In genomic region chr21:32915099-32915498, GRCh38 we compare ENCODE assay signal across 23 cellular contexts.
DNase-seq lines count a peak whose midpoint lies in the region; ATAC-seq, FAIRE-seq and TF ChIP-seq lines count a peak whose summit lies in the region.
"Had no signal": no experiment of that assay in that cellular context is flagged by ENCODE, and none has a peak within 500 bp of the region (broad histone marks: within the 10 kb centered on the region; RNA-seq: fewer than 3 reads in every experiment).

No MANE protein-coding gene starts in this region.

- 4% methylated on average over 1 of the region's 1 CpG for WGBS in HepG2 (ENCODE audit: low lambda C conversion rate)
- 67% methylated on average over 1 of the region's 1 CpG for WGBS in right lobe of liver (ENCODE audit: insufficient coverage, low coverage, low lambda C conversion rate, missing lambda C conversion rate)
- 70 to 89% (median 79%) methylated on average over 1 of the region's 1 CpG for WGBS in heart left ventricle, 4 donors

- H3K36me3 Mint-ChIP-seq in activated naive CD8-positive, alpha-beta T cell treated with anti-CD3 and anti-CD28 coated beads, Interleukin-2, amount 10 ng/mL, durations not matched to agents 7 days and 5 days: no peaks in the 10 kb centered on the region
- no peaks in the 10 kb centered on the region for H3K36me3 Mint-ChIP-seq in naive thymus-derived CD4-positive, alpha-beta T cell

- H3K4me1 ChIP-seq in HepG2 (ENCODE audit: insufficient read depth, low read length) (peaks cover 7% of the 10 kb centered on the region; the same call in 1 of the 2 replicates), right lobe of liver (no peaks in the 10 kb centered on the region), DND-41 (ENCODE audit: insufficient read depth, low read length) (peaks cover 21% of the 10 kb centered on the region), heart left ventricle (peaks cover 0 to 12% (median 0%) of the 10 kb centered on the region in 12 donors)
- H3K4me1 ChIP-seq in naive thymus-derived CD4-positive, alpha-beta T cell (ENCODE audit: control insufficient read depth in 2 of 2, insufficient read depth in 2 of 2, low read length in 2 of 2): peaks cover 23 to 33% of the 10 kb centered on the region in 2 donors
- H3K4me1 ChIP-seq: Peyer's patch had no signal

- H3K4me3 Mint-ChIP-seq in activated naive CD8-positive, alpha-beta T cell treated with anti-CD3 and anti-CD28 coated beads, Interleukin-2, amount 10 ng/mL, durations not matched to agents 7 days and 5 days: peak overlapping the region; percentile 49
- H3K4me3 Mint-ChIP-seq in naive thymus-derived CD4-positive, alpha-beta T cell: peak overlapping the region in 8 of 10 donors; percentile 43 to 74 (median 54)

- CTCF ChIA-PET in HepG2 (lab: Yijun Ruan, JAX; ENCODE audit: low intra/inter-chr PET ratio, low total read pairs): no interaction called here
- CTCF ChIA-PET in naive thymus-derived CD4-positive, alpha-beta T cell (lab: Charles Lee): interaction anchor here (0.6 to 2.9 kb wide), 4 partner anchors 8 to 77 kb away, joined by 3 to 11 read pairs (median 3); no protein-coding TSS in a partner anchor

- no peak for DNase-seq in HepG2 (ENCODE audit: low spot score)
- no peak for DNase-seq in right lobe of liver
- DNase-seq in DND-41: no peak
- no peak for DNase-seq in activated naive CD8-positive, alpha-beta T cell treated with anti-CD3 and anti-CD28 coated beads, Interleukin-2, amount 10 ng/mL, durations not matched to agents 7 days and 5 days
- no peak for DNase-seq in naive thymus-derived CD4-positive, alpha-beta T cell
- DNase-seq in NCI-H524 treated with DMSO at 0.1 percent for 48 hours (lab: John Stamatoyannopoulos, UW): no peak
- DNase-seq in heart left ventricle: no peak
- DNase-seq: DMS53, EL, GF-D8, KG1, NCI-H1092 treated with DMSO at 0.1 percent for 48 hours, NCI-H146, NCI-H2029 treated with DMSO at 0.1 percent for 48 hours, NCI-H226, NCI-H510A treated with DMSO at 0.1 percent for 48 hours, NCI-H774, Peyer's patch had no signal

- POLR2A ChIA-PET in HepG2 (lab: Yijun Ruan, JAX): no interaction called here
- POLR2A ChIA-PET in activated naive CD8-positive, alpha-beta T cell treated with anti-CD3 and anti-CD28 coated beads, Interleukin-2, amount 10 ng/mL, durations not matched to agents 7 days and 5 days (lab: Charles Lee): interaction anchor here (0.6 to 0.7 kb wide), 2 partner anchors 40 to 324 kb away, joined by 3 read pairs; no protein-coding TSS in a partner anchor
- POLR2A ChIA-PET in naive thymus-derived CD4-positive, alpha-beta T cell (lab: Charles Lee): no interaction called here

- no peak overlapping the region for H2AFZ ChIP-seq in HepG2 (ENCODE audit: low read length)
- H2AFZ ChIP-seq in DND-41 (ENCODE audit: low read depth, low read length): no peak overlapping the region

- no peaks in the 10 kb centered on the region for H3K36me3 ChIP-seq in HepG2 (replicated peaks in 1 of 2; ENCODE audit: control insufficient read depth in 1 of 2, insufficient read depth in 2 of 2, low read length in 2 of 2)
- H3K36me3 ChIP-seq in right lobe of liver: no peaks in the 10 kb centered on the region
- H3K36me3 ChIP-seq in DND-41 (ENCODE audit: insufficient read depth, low read length): no peaks in the 10 kb centered on the region
- H3K36me3 ChIP-seq in naive thymus-derived CD4-positive, alpha-beta T cell (ENCODE audit: control insufficient read depth in 2 of 3, insufficient read depth in 3 of 3, low read length in 3 of 3): no peaks in the 10 kb centered on the region
- no peaks in the 10 kb centered on the region for H3K36me3 ChIP-seq in heart left ventricle
- H3K36me3 ChIP-seq: Peyer's patch had no signal

- no peak overlapping the region for H3K4me2 ChIP-seq in HepG2 (ENCODE audit: low read depth, low read length)
- peak overlapping the region; percentile 37; the same call in 1 of the 2 replicates for H3K4me2 ChIP-seq in DND-41 (ENCODE audit: insufficient read depth, low read length)

- no TSS peak for BruUV-seq in HepG2 (replicated peaks; lab: Mats Ljungman, UMichigan)

- H3K79me2 ChIP-seq in HepG2 (ENCODE audit: insufficient read depth, low read length): no peaks in the 10 kb centered on the region
- no peaks in the 10 kb centered on the region for H3K79me2 ChIP-seq in DND-41 (ENCODE audit: insufficient read depth, low read length)

- H3K9me3 ChIP-seq in HepG2 (ENCODE audit: low read length): no peaks in the 10 kb centered on the region
- H3K9me3 ChIP-seq in right lobe of liver: no peaks in the 10 kb centered on the region
- no peaks in the 10 kb centered on the region for H3K9me3 ChIP-seq in DND-41 (ENCODE audit: insufficient read depth, low read length, severe bottlenecking)
- no peaks in the 10 kb centered on the region for H3K9me3 ChIP-seq in naive thymus-derived CD4-positive, alpha-beta T cell (ENCODE audit: control insufficient read depth in 2 of 3, low read length in 3 of 3)
- peaks cover 0 to 13% (median 4%) of the 10 kb centered on the region in 12 donors for H3K9me3 ChIP-seq in heart left ventricle
- H3K9me3 ChIP-seq: Peyer's patch had no signal

- in situ Hi-C loops in HepG2 (cut with HindIII; ENCODE audit: extremely low pct_ligation_motif_present, low pct_unique_long_range_greater_than_20kb): no loop called here

- no peaks in the 10 kb centered on the region for H3K9me3 Mint-ChIP-seq in activated naive CD8-positive, alpha-beta T cell treated with anti-CD3 and anti-CD28 coated beads, Interleukin-2, amount 10 ng/mL, durations not matched to agents 7 days and 5 days
- H3K9me3 Mint-ChIP-seq in naive thymus-derived CD4-positive, alpha-beta T cell: peaks cover 0 to 4% (median 0%) of the 10 kb centered on the region in 11 donors

- no peak for TF ChIP-seq POLR2A in HepG2 (IDR thresholded peaks at IDR 0.05; ENCODE audit: insufficient read depth in 1 of 2, low read depth in 2 of 2, low read length in 2 of 2)
- no peak for TF ChIP-seq POLR2A in right lobe of liver (IDR thresholded peaks at IDR 0.05)
- no peak for TF ChIP-seq POLR2A in heart left ventricle (IDR thresholded peaks at IDR 0.05)

- no peak overlapping the region for H3K9ac ChIP-seq in HepG2 (ENCODE audit: insufficient read depth, low read depth, low read length)
- no peak overlapping the region for H3K9ac ChIP-seq in DND-41 (ENCODE audit: low read depth, low read length)

- intact Hi-C loops in HepG2 (cut with micrococcal nuclease; ENCODE audit: unreplicated experiment): no loop called here
- intact Hi-C loops in right lobe of liver (cut with DNase I): no loop called here
- intact Hi-C loops in naive thymus-derived CD4-positive, alpha-beta T cell (cut with micrococcal nuclease): no loop called here
- intact Hi-C loops in heart left ventricle (cut with DNase I): no loop called here

- no peak overlapping the region for H3K27ac Mint-ChIP-seq in activated naive CD8-positive, alpha-beta T cell treated with anti-CD3 and anti-CD28 coated beads, Interleukin-2, amount 10 ng/mL, durations not matched to agents 7 days and 5 days
- peak overlapping the region in 8 of 9 donors; percentile 11 to 90 (median 80) for H3K27ac Mint-ChIP-seq in naive thymus-derived CD4-positive, alpha-beta T cell

- ATAC-seq in HepG2: no peak
- no peak for ATAC-seq in right lobe of liver
- ATAC-seq in DND-41 (ENCODE audit: insufficient read depth, low read depth): peak; percentile 41; the same call in 2 of the 3 replicates
- ATAC-seq in activated naive CD8-positive, alpha-beta T cell treated with anti-CD3 and anti-CD28 coated beads, Interleukin-2, amount 10 ng/mL, durations not matched to agents 7 days and 5 days (ENCODE audit: low read depth): peak; percentile 19
- no peak for ATAC-seq in naive thymus-derived CD4-positive, alpha-beta T cell
- no peak for ATAC-seq in HG03457 (IDR thresholded peaks at IDR 0.05; ENCODE audit: unreplicated experiment)
- no peak for ATAC-seq in heart left ventricle
- ATAC-seq: SK-N-SH treated with all-trans-retinoic acid at 6 μM for 48 hours had no signal

- H3K4me1 Mint-ChIP-seq in activated naive CD8-positive, alpha-beta T cell treated with anti-CD3 and anti-CD28 coated beads, Interleukin-2, amount 10 ng/mL, durations not matched to agents 7 days and 5 days: peaks cover 25% of the 10 kb centered on the region
- H3K4me1 Mint-ChIP-seq in naive thymus-derived CD4-positive, alpha-beta T cell: peaks cover 18 to 49% (median 45%) of the 10 kb centered on the region in 7 donors

- H3K27me3 Mint-ChIP-seq in activated naive CD8-positive, alpha-beta T cell treated with anti-CD3 and anti-CD28 coated beads, Interleukin-2, amount 10 ng/mL, durations not matched to agents 7 days and 5 days: peaks cover 6% of the 10 kb centered on the region
- H3K27me3 Mint-ChIP-seq in naive thymus-derived CD4-positive, alpha-beta T cell: peaks cover 0 to 14% (median 0%) of the 10 kb centered on the region in 5 donors

- TF ChIP-seq CTCF in HepG2 (CRISPR knock-in tag; IDR thresholded peaks at IDR 0.05) (no peak), right lobe of liver (IDR thresholded peaks at IDR 0.05) (no peak), DND-41 (IDR thresholded peaks at IDR 0.05; ENCODE audit: borderline replicate concordance, extremely low read depth, low read length, poor library complexity, severe bottlenecking) (no peak), heart left ventricle (IDR thresholded peaks at IDR 0.05) (no peak)

- no peak for TF ChIP-seq RAD21 in HepG2 (CRISPR knock-in tag; IDR thresholded peaks at IDR 0.05)

- no peaks in the 10 kb centered on the region for H4K20me1 ChIP-seq in HepG2 (ENCODE audit: insufficient read depth, low read length)
- H4K20me1 ChIP-seq in DND-41 (ENCODE audit: insufficient read depth, low read length): no peaks in the 10 kb centered on the region

- H3K27me3 ChIP-seq in HepG2 (ENCODE audit: control insufficient read depth in 1 of 2, insufficient read depth in 2 of 2, low read length in 2 of 2) (peaks cover 0 to 9% of the 10 kb centered on the region in 2 experiments; a peak in 3 of 5 replicates), right lobe of liver (no peaks in the 10 kb centered on the region), DND-41 (ENCODE audit: insufficient read depth, low read length, poor library complexity) (no peaks in the 10 kb centered on the region), heart left ventricle (peaks cover 0 to 5% (median 0%) of the 10 kb centered on the region in 9 donors)
- H3K27me3 ChIP-seq in naive thymus-derived CD4-positive, alpha-beta T cell (ENCODE audit: control insufficient read depth in 2 of 2, insufficient read depth in 2 of 2, low read length in 2 of 2): no peaks in the 10 kb centered on the region
- H3K27me3 ChIP-seq: Peyer's patch had no signal

- FAIRE-seq in HepG2 (lab: Jason Lieb, UNC): no peak
- FAIRE-seq: D721Med, H54 had no signal

- H3K4me3 ChIP-seq in HepG2 (replicated peaks in 1 of 3; ENCODE audit: insufficient read depth in 1 of 3, low read depth in 2 of 3, low read length in 3 of 3): no peak overlapping the region
- no peak overlapping the region for H3K4me3 ChIP-seq in right lobe of liver
- H3K4me3 ChIP-seq in DND-41 (ENCODE audit: low read depth in 1 of 2, low read length in 2 of 2): no peak overlapping the region
- H3K4me3 ChIP-seq in naive thymus-derived CD4-positive, alpha-beta T cell (ENCODE audit: low read length): no peak overlapping the region
- no peak overlapping the region for H3K4me3 ChIP-seq in heart left ventricle
- H3K4me3 ChIP-seq: Peyer's patch had no signal

- H3K27ac ChIP-seq in HepG2 (ENCODE audit: extremely low read length, insufficient read depth, low read length): no peak overlapping the region
- H3K27ac ChIP-seq in right lobe of liver: no peak overlapping the region
- no peak overlapping the region for H3K27ac ChIP-seq in DND-41 (ENCODE audit: low read length)
- peak overlapping the region; percentile 43 for H3K27ac ChIP-seq in naive thymus-derived CD4-positive, alpha-beta T cell (ENCODE audit: low read depth, low read length)
- H3K27ac ChIP-seq in heart left ventricle: no peak overlapping the region
- H3K27ac ChIP-seq: HL-60, Peyer's patch had no signal

- TF ChIP-seq EP300 in HepG2 (IDR thresholded peaks at IDR 0.05; ENCODE audit: low read depth in 2 of 2, low read length in 2 of 2): no peak
- TF ChIP-seq EP300 in HepG2 (CRISPR knock-in tag; IDR thresholded peaks at IDR 0.05; ENCODE audit: borderline replicate concordance): no peak

Comparison
In these comparisons a context has a peak if more than half of its experiments do, and no peak if none do; other contexts are left out.
1. ATAC-seq: peak in DND-41 (single experiment) and activated naive CD8-positive, alpha-beta T cell treated with anti-CD3 and anti-CD28 coated beads, Interleukin-2, amount 10 ng/mL, durations not matched to agents 7 days and 5 days (single experiment); none in HepG2 (single experiment), right lobe of liver (0 of 4), naive thymus-derived CD4-positive, alpha-beta T cell (single experiment), HG03457 (single experiment) and heart left ventricle (0 of 4).